In genomic region chr19:48720251-48720612, GRCh38 we compare ENCODE assay signal across 9 cellular contexts. TPM values are rescaled to one million over a fixed set of nuclear protein-coding genes. Genes with fewer than 3 reads are reported as not detected.
DNase-seq lines count a peak whose midpoint lies in the region; TF ChIP-seq lines count a peak whose summit lies in the region.
"Had no signal": no experiment of that assay in that cellular context is flagged by ENCODE, and none has a peak within 500 bp of the region (broad histone marks: within the 10 kb centered on the region; RNA-seq: fewer than 3 reads in every experiment).

No MANE protein-coding gene starts in this region.

- no peak overlapping the region for H3K18ac ChIP-seq in trophoblast cell (ENCODE audit: low read length)

- H3K4me1 Mint-ChIP-seq in endodermal cell, result peaks cover 16% of the 10 kb centered on the region

- no peaks in the 10 kb centered on the region for H3K9me3 Mint-ChIP-seq in endodermal cell

- peaks cover 13% of the 10 kb centered on the region; the same call in 1 of the 2 replicates for H3K4me1 ChIP-seq in ES-I3 (ENCODE audit: insufficient read depth, low read length)
- H3K4me1 ChIP-seq in endodermal cell (ENCODE audit: control insufficient read depth, insufficient read depth, low read length), result no peaks in the 10 kb centered on the region
- peaks cover 6 to 9% of the 10 kb centered on the region in 2 experiments for H3K4me1 ChIP-seq in trophoblast cell (ENCODE audit: control insufficient read depth in 1 of 2, insufficient read depth in 2 of 2, low read length in 2 of 2)

- H3K9ac ChIP-seq in ES-I3 (ENCODE audit: low read depth, low read length), result peak overlapping the region; percentile 79; the same call in 1 of the 2 replicates
- H3K9ac ChIP-seq in endodermal cell (ENCODE audit: extremely low read depth, low read length, poor library complexity, severe bottlenecking), result no peak overlapping the region
- H3K9ac ChIP-seq in trophoblast cell (ENCODE audit: low read length), result no peak overlapping the region

- peak overlapping the region; percentile 30 for H2AFZ ChIP-seq in trophoblast cell (ENCODE audit: insufficient read depth, low read length, poor library complexity)

- 34 to 39% methylated on average over 10 to 12 of the region's 12 CpGs for WGBS in endodermal cell (ENCODE audit: insufficient coverage in 1 of 2, insufficient read length in 1 of 2), 2 experiments
- no CpG with 5 or more reads among the region's 12 CpGs for WGBS in trophoblast cell (ENCODE audit: extremely low coverage, insufficient coverage, insufficient read length)

- peak overlapping the region; percentile 59 for H4K12ac ChIP-seq in trophoblast cell (ENCODE audit: low read depth, low read length)

- H3K4ac ChIP-seq in trophoblast cell (ENCODE audit: low read depth, low read length), result no peak overlapping the region

- no peaks in the 10 kb centered on the region for H3K9me3 ChIP-seq in ES-I3 (ENCODE audit: control insufficient read depth, insufficient read depth, low read length)
- no peaks in the 10 kb centered on the region for H3K9me3 ChIP-seq in endodermal cell (ENCODE audit: control insufficient read depth, low read length)
- no peaks in the 10 kb centered on the region for H3K9me3 ChIP-seq in trophoblast cell (ENCODE audit: insufficient read depth, low read depth, low read length)

- no peak overlapping the region for H3K27ac ChIP-seq in endodermal cell (ENCODE audit: low read depth, low read length)
- H3K27ac ChIP-seq in trophoblast cell (ENCODE audit: low read depth, low read length), result no peak overlapping the region

- no peak overlapping the region for H4K91ac ChIP-seq in trophoblast cell (ENCODE audit: low read depth, low read length)

- H4K8ac ChIP-seq in trophoblast cell (ENCODE audit: low read depth, low read length), result peak overlapping the region; percentile 73

- H3K27me3 ChIP-seq in endodermal cell (ENCODE audit: control insufficient read depth, insufficient read depth, low read length, poor library complexity, severe bottlenecking), result no peaks in the 10 kb centered on the region
- H3K27me3 ChIP-seq in trophoblast cell (ENCODE audit: insufficient read depth, low read length), result no peaks in the 10 kb centered on the region

- H3K4me2 ChIP-seq in trophoblast cell (ENCODE audit: low read length), result peak overlapping the region; percentile 34

- H3K23ac ChIP-seq in trophoblast cell (ENCODE audit: low read length), result no peak overlapping the region

- no peak overlapping the region for H3K14ac ChIP-seq in trophoblast cell (ENCODE audit: low read length)

- no peaks in the 10 kb centered on the region for H3K36me3 ChIP-seq in ES-I3 (ENCODE audit: insufficient read depth, low read length)
- no peaks in the 10 kb centered on the region for H3K36me3 ChIP-seq in endodermal cell (ENCODE audit: control insufficient read depth, insufficient read depth, low read length)
- no peaks in the 10 kb centered on the region for H3K36me3 ChIP-seq in trophoblast cell (ENCODE audit: control insufficient read depth in 1 of 2, insufficient read depth in 2 of 2, low read length in 2 of 2)

- H3K27me3 Mint-ChIP-seq in endodermal cell (ENCODE audit: insufficient read depth), result no peaks in the 10 kb centered on the region

- DNase-seq in NB4 (ENCODE audit: low read depth), result no peak
- DNase-seq in endodermal cell, result no peak
- no peak for DNase-seq in trophoblast cell
- DNase-seq in effector CD4-positive, alpha-beta T cell, result no peak
- no peak for DNase-seq in GM19240 (ENCODE audit: insufficient read length, low spot score)
- DNase-seq in SHP77 treated with DMSO at 0.1 percent for 48 hours (lab: John Stamatoyannopoulos, UW), result no peak
- no peak for DNase-seq in NCI-H128 (lab: John Stamatoyannopoulos, UW; ENCODE audit: unreplicated experiment)

- H3K79me1 ChIP-seq in trophoblast cell (ENCODE audit: low read length), result peaks cover 3% of the 10 kb centered on the region

- no peaks in the 10 kb centered on the region for H3K36me3 Mint-ChIP-seq in endodermal cell (ENCODE audit: low read depth)

- peak overlapping the region; percentile 91 for H3K4me3 Mint-ChIP-seq in endodermal cell

- no peak overlapping the region for H3K27ac Mint-ChIP-seq in endodermal cell

- no peak for TF ChIP-seq POLR2A in NB4 (IDR thresholded peaks at IDR 0.05; ENCODE audit: extremely low read depth, insufficient read length)

- H2AK5ac ChIP-seq in trophoblast cell (ENCODE audit: low read length), result no peak overlapping the region

- no peak overlapping the region for H2BK12ac ChIP-seq in trophoblast cell (ENCODE audit: low read length)

- H2BK120ac ChIP-seq in trophoblast cell (ENCODE audit: insufficient read depth, low read length, poor library complexity), result no peak overlapping the region

- no peaks in the 10 kb centered on the region for H3K79me2 ChIP-seq in trophoblast cell (ENCODE audit: control insufficient read depth, insufficient read depth, low read length, poor library complexity)

- no peak overlapping the region for H2BK5ac ChIP-seq in trophoblast cell (ENCODE audit: low read depth, low read length, poor library complexity)

- TF ChIP-seq CTCF in NB4 (IDR thresholded peaks at IDR 0.05; ENCODE audit: low read depth, low read length) (no peak), endodermal cell (conservative IDR thresholded peaks at IDR 0.05) (no peak)

- H3K4me3 ChIP-seq in NB4 (ENCODE audit: low read depth, low read length), result peak overlapping the region; percentile 58
- peak overlapping the region; percentile 88 for H3K4me3 ChIP-seq in endodermal cell (ENCODE audit: low read length)
- no peak overlapping the region for H3K4me3 ChIP-seq in trophoblast cell (ENCODE audit: low read depth, low read length)

RNA-seq across cellular contexts. Expression of gene MAMSTR, which starts 0.7 kb away (rescaled TPM):
- total RNA-seq in endodermal cell, result 1 to 10 TPM; 1.9 to 2.3 TPM
- polyA plus RNA-seq in endodermal cell (2013, experiment 1 of 2), result 2.0 TPM
- 1.2 TPM for polyA plus RNA-seq in endodermal cell (2013, experiment 2 of 2)
- 0.82 and 0.86 TPM in 2 replicates for polyA plus RNA-seq in trophoblast cell (2013)

RNA-seq across cellular contexts. Expression of gene RASIP1, which starts 20.2 kb away (rescaled TPM):
- 1 to 10 TPM; 3.4 to 5.2 TPM for total RNA-seq in endodermal cell
- 1.6 TPM for polyA plus RNA-seq in endodermal cell (2013, experiment 1 of 2)
- polyA plus RNA-seq in endodermal cell (2013, experiment 2 of 2), result 0.99 TPM
- polyA plus RNA-seq in trophoblast cell (2013), result 0.53 and 0.64 TPM in 2 replicates

RNA-seq across cellular contexts. Expression of gene FUT2, which starts 24.5 kb away (rescaled TPM):
- total RNA-seq in endodermal cell, result 10 to 100 TPM in 1 of 2 donors, 1 to 10 TPM in 1; 5.8 to 11.0 TPM
- 2.3 TPM for polyA plus RNA-seq in endodermal cell (2013, experiment 1 of 2)
- polyA plus RNA-seq in endodermal cell (2013, experiment 2 of 2), result 0.95 TPM
- polyA plus RNA-seq in trophoblast cell (2013), result not detected in 2 replicates
- total RNA-seq: mononuclear cell had no signal

RNA-seq across cellular contexts. Expression of gene IZUMO1, which starts 26.5 kb away (rescaled TPM):
- under 1 TPM; 0.22 to 0.80 TPM for total RNA-seq in endodermal cell
- 0.21 TPM for polyA plus RNA-seq in endodermal cell (2013, experiment 1 of 2)
- not detected for polyA plus RNA-seq in endodermal cell (2013, experiment 2 of 2)
- polyA plus RNA-seq in trophoblast cell (2013), result 0.08 and 0.10 TPM in 2 replicates
- total RNA-seq: mononuclear cell had no signal

RNA-seq across cellular contexts. Expression of gene FUT1, which starts 32.2 kb away (rescaled TPM):
- total RNA-seq in endodermal cell, result 1 to 10 TPM; 5.4 to 6.3 TPM
- polyA plus RNA-seq in endodermal cell (2013, experiment 1 of 2), result 0.93 TPM
- polyA plus RNA-seq in endodermal cell (2013, experiment 2 of 2), result 0.46 TPM
- 0.71 and 0.79 TPM in 2 replicates for polyA plus RNA-seq in trophoblast cell (2013)
- total RNA-seq: mononuclear cell had no signal
